Comparison of ENCODE assay signal across 8 cellular contexts in the genomic region with DNA sequence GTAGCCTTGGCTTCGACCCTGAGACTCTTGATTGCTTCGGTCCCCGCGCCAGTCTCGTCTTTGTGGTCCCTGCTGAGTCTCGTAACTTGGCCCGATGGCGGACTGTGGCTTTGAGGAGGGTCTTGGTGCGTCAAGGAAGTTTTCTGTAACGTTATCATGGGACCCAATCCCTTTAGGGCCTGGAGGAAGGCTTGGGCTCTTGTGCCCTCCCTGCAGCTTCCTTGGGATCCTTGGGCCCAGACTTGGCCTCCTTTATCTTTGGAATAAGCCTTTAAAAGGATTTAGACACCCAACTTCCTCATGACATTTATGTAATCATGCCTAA. TPM values are rescaled to one million over a fixed set of nuclear protein-coding genes. Genes with fewer than 3 reads are reported as not detected.
DNase-seq lines count a peak whose midpoint lies in the region; ATAC-seq and TF ChIP-seq lines count a peak whose summit lies in the region.

No MANE protein-coding gene starts in this region.

- H4K20me1 ChIP-seq in MM.1S (ENCODE audit: insufficient read depth, low read length): no peaks in the 10 kb centered on the region

- peak overlapping the region; percentile 83 for H3K4me2 ChIP-seq in MM.1S (ENCODE audit: low read depth, low read length)

- no peak for ATAC-seq in naive thymus-derived CD8-positive, alpha-beta T cell
- ATAC-seq in GM19023 (IDR thresholded peaks at IDR 0.05; ENCODE audit: unreplicated experiment): no peak

- peak overlapping the region; percentile 59 for H3K9ac ChIP-seq in MM.1S (ENCODE audit: low read length)

- H3K9me2 ChIP-seq in MM.1S (replicated peaks; ENCODE audit: insufficient read depth, low read length): no peaks in the 10 kb centered on the region

- peak overlapping the region; percentile 99 for H3K27ac ChIP-seq in CD8-positive, alpha-beta memory T cell (ENCODE audit: low read depth, low read length)
- peak overlapping the region; percentile 24; the same call in 1 of the 2 replicates for H3K27ac ChIP-seq in MM.1S (ENCODE audit: low read length)
- peak overlapping the region; percentile 93 to 95 for H3K27ac ChIP-seq in coronary artery

- no peak for DNase-seq in CD8-positive, alpha-beta memory T cell
- DNase-seq in MM.1S (no peak), coronary artery (ENCODE audit: low spot score) (no peak), SHP77 (lab: John Stamatoyannopoulos, UW) (no peak), NCI-H1417 (lab: John Stamatoyannopoulos, UW) (no peak)
- no peak for DNase-seq in naive thymus-derived CD8-positive, alpha-beta T cell
- no peak for DNase-seq in stimulated activated CD4-positive, alpha-beta T cell treated with anti-CD3 and anti-CD28 coated beads, Interleukin-15, amount 100 ng/mL, for 24 hours

- H3K27me3 ChIP-seq in CD8-positive, alpha-beta memory T cell (ENCODE audit: insufficient read depth, low read length, poor library complexity, severe bottlenecking): no peaks in the 10 kb centered on the region
- H3K27me3 ChIP-seq in MM.1S (replicated peaks; ENCODE audit: insufficient read depth, low read length): no peaks in the 10 kb centered on the region

- peaks cover 0 to 47% (median 25%) of the 10 kb centered on the region in 3 donors for H3K36me3 Mint-ChIP-seq in CD8-positive, alpha-beta memory T cell
- H3K36me3 Mint-ChIP-seq in naive thymus-derived CD8-positive, alpha-beta T cell: peaks cover 6 to 32% (median 21%) of the 10 kb centered on the region in 3 donors

- H3K4me1 ChIP-seq in CD8-positive, alpha-beta memory T cell (ENCODE audit: insufficient read depth, low read length): peaks cover 30% of the 10 kb centered on the region
- H3K4me1 ChIP-seq in MM.1S (ENCODE audit: low read length): peaks cover 16% of the 10 kb centered on the region

- H2AFZ ChIP-seq in MM.1S (ENCODE audit: low read length): peak overlapping the region; percentile 70

- H3K4me3 Mint-ChIP-seq in CD8-positive, alpha-beta memory T cell: peak overlapping the region; percentile 96 to 100 (median 98)
- H3K4me3 Mint-ChIP-seq in naive thymus-derived CD8-positive, alpha-beta T cell: peak overlapping the region; percentile 95 to 99 (median 98)

- peak overlapping the region; percentile 99 to 100 (median 100) for H3K27ac Mint-ChIP-seq in CD8-positive, alpha-beta memory T cell
- peak overlapping the region; percentile 97 to 100 (median 100) for H3K27ac Mint-ChIP-seq in naive thymus-derived CD8-positive, alpha-beta T cell

- H3K79me2 ChIP-seq in MM.1S (ENCODE audit: low read length): peaks cover 55% of the 10 kb centered on the region

- peaks cover 49 to 72% (median 70%) of the 10 kb centered on the region in 3 donors for H3K4me1 Mint-ChIP-seq in CD8-positive, alpha-beta memory T cell
- peaks cover 27 to 73% (median 53%) of the 10 kb centered on the region in 4 donors for H3K4me1 Mint-ChIP-seq in naive thymus-derived CD8-positive, alpha-beta T cell

- peak overlapping the region; percentile 100 for H3K4me3 ChIP-seq in CD8-positive, alpha-beta memory T cell (ENCODE audit: low read length)
- peak overlapping the region; percentile 76 for H3K4me3 ChIP-seq in MM.1S (ENCODE audit: low read length)
- peak overlapping the region; percentile 92 for H3K4me3 ChIP-seq in coronary artery

- peaks cover 17% of the 10 kb centered on the region for H3F3A ChIP-seq in MM.1S (ENCODE audit: insufficient read depth, low read length)

- H3K27me3 Mint-ChIP-seq in CD8-positive, alpha-beta memory T cell: peaks cover 0 to 3% of the 10 kb centered on the region in 2 donors
- no peaks in the 10 kb centered on the region for H3K27me3 Mint-ChIP-seq in naive thymus-derived CD8-positive, alpha-beta T cell

- CTCF ChIA-PET in CD8-positive, alpha-beta memory T cell (lab: Charles Lee): interaction anchor here (0.9 to 3.3 kb wide), 3 partner anchors 17 to 105 kb away, joined by 3 to 11 read pairs (median 8); no protein-coding TSS in a partner anchor

- H3K36me3 ChIP-seq in CD8-positive, alpha-beta memory T cell (ENCODE audit: insufficient read depth, low read length): peaks cover 29% of the 10 kb centered on the region
- H3K36me3 ChIP-seq in MM.1S (replicated peaks; ENCODE audit: insufficient read depth, low read length): no peaks in the 10 kb centered on the region; the same call in none of the 2 replicates

- TF ChIP-seq CTCF in MM.1S (IDR thresholded peaks at IDR 0.05; ENCODE audit: low read length) (no peak), coronary artery (IDR thresholded peaks at IDR 0.05) (no peak)

- H3K9me3 ChIP-seq in CD8-positive, alpha-beta memory T cell (ENCODE audit: low read length): no peaks in the 10 kb centered on the region
- no peaks in the 10 kb centered on the region for H3K9me3 ChIP-seq in MM.1S (replicated peaks; ENCODE audit: insufficient read depth, low read length)

- POLR2A ChIA-PET in CD8-positive, alpha-beta memory T cell (lab: Charles Lee): interaction anchor here (1.0 to 1.3 kb wide), 2 partner anchors 17 to 218 kb away, joined by 4 to 12 read pairs; a partner anchor contains a TSS
- POLR2A ChIA-PET in naive thymus-derived CD8-positive, alpha-beta T cell (lab: Charles Lee): interaction anchor here (0.6 to 2.3 kb wide), 8 partner anchors 34 to 520 kb away, joined by 3 to 13 read pairs (median 6); a partner anchor contains a TSS

- no peaks in the 10 kb centered on the region for H3K9me3 Mint-ChIP-seq in CD8-positive, alpha-beta memory T cell
- no peaks in the 10 kb centered on the region for H3K9me3 Mint-ChIP-seq in naive thymus-derived CD8-positive, alpha-beta T cell

RNA-seq across cellular contexts. Expression of a gene that starts 0.4 kb away (rescaled TPM):
- total RNA-seq in CD8-positive, alpha-beta memory T cell: 10 to 100 TPM; 51.0 to 53.7 TPM
- 32.5 TPM for polyA plus RNA-seq in CD8-positive, alpha-beta memory T cell
- total RNA-seq in naive thymus-derived CD8-positive, alpha-beta T cell: 10 to 100 TPM; 18.3 to 19.7 TPM
- polyA plus RNA-seq in naive thymus-derived CD8-positive, alpha-beta T cell: 10 to 100 TPM; 20.8 to 23.6 (median 23.0) TPM

RNA-seq across cellular contexts. Expression of a gene that starts 10.7 kb away (rescaled TPM):
- total RNA-seq in CD8-positive, alpha-beta memory T cell: not detected
- polyA plus RNA-seq in CD8-positive, alpha-beta memory T cell: not detected
- total RNA-seq in naive thymus-derived CD8-positive, alpha-beta T cell: not detected
- not detected for polyA plus RNA-seq in naive thymus-derived CD8-positive, alpha-beta T cell

RNA-seq across cellular contexts. Expression of a gene that starts 58.7 kb away (rescaled TPM):
- 1 to 10 TPM; 4.4 to 5.5 TPM for total RNA-seq in CD8-positive, alpha-beta memory T cell
- polyA plus RNA-seq in CD8-positive, alpha-beta memory T cell: 0.68 TPM
- 1 to 10 TPM; 5.2 to 6.3 TPM for total RNA-seq in naive thymus-derived CD8-positive, alpha-beta T cell
- under 1 TPM; 0.73 to 0.83 (median 0.76) TPM for polyA plus RNA-seq in naive thymus-derived CD8-positive, alpha-beta T cell

Comparison
In these comparisons a context has a peak if more than half of its experiments do, and no peak if none do; other contexts are left out.
1. H3K27ac ChIP-seq: peak in every context shown above with its lines; median percentile 99 in CD8-positive, alpha-beta memory T cell; 94 in coronary artery; 24 in MM.1S.